In the genomic region with DNA sequence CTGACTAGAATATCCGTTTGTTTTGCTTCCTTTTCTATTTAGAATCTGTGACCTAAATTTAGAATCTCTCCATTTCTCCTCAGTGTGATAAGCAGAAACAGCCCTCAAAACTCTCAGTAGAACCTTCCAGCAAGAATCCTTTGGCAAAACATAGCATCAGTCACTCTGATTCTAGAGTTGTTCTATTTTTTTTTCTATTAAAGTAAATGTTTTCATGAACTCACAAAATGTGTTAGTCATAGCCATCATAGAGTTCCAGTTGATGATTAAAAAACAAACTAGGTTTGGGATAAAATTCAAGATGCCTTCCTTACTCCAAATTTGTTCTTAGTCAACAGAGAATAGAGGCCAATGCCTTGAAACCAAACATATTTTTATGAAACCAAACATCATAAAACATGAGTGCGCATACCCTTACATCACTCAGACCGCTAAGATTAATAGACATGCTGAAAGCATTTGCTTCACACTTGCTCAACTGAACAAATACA, we compare ENCODE assay signal across 9 cellular contexts. TPM values are rescaled to one million over a fixed set of nuclear protein-coding genes. Genes with fewer than 3 reads are reported as not detected.
A peak's percentile ranks its signal among the peaks of the same experiment; 100 is the strongest.
DNase-seq lines count a peak whose midpoint lies in the region; TF ChIP-seq lines count a peak whose summit lies in the region.
"Had no signal": no experiment of that assay in that cellular context is flagged by ENCODE, and none has a peak within 500 bp of the region (broad histone marks: within the 10 kb centered on the region; RNA-seq: fewer than 3 reads in every experiment).

No MANE protein-coding gene starts in this region.

- H2BK12ac ChIP-seq in H9 (ENCODE audit: insufficient read length, low read depth, low read length), result no peak overlapping the region

- H3K4ac ChIP-seq in H9 (ENCODE audit: low read depth, low read length), result no peak overlapping the region

- H2BK15ac ChIP-seq in H9 (ENCODE audit: low read depth, low read length), result no peak overlapping the region

- H3K4me3 Mint-ChIP-seq in HFFc6, result peak overlapping the region; percentile 13; the same call in 1 of the 2 replicates
- no peak overlapping the region for H3K4me3 Mint-ChIP-seq in H9
- H3K4me3 Mint-ChIP-seq: T-helper 1 cell treated with Interleukin-12 subunit alpha and Interleukin-12 subunit beta and Interleukin-4 antibody, amounts not matched to agents 30 μg/mL and 1 μg/mL, for 36 hours had no signal

- no peak overlapping the region for H3K23ac ChIP-seq in H9 (ENCODE audit: insufficient read length, low read depth, low read length)

- H3K9ac ChIP-seq in H9 (ENCODE audit: extremely low read depth, insufficient read length, low read length), result no peak overlapping the region

- no peak overlapping the region for H3T11ph ChIP-seq in H9 (ENCODE audit: low read length)

- H3K27ac ChIP-seq in stomach, result peak overlapping the region in 3 of 5 donors; percentile 52 to 72 (median 71)
- no peak overlapping the region for H3K27ac ChIP-seq in H9 (ENCODE audit: insufficient read length, low read depth, low read length)
- H3K27ac ChIP-seq in substantia nigra (ENCODE audit: low read depth, low read length, poor library complexity, severe bottlenecking), result no peak overlapping the region

- no peak overlapping the region for H2BK120ac ChIP-seq in H9 (ENCODE audit: low read depth, low read length, poor library complexity, severe bottlenecking)

- H3K36me3 Mint-ChIP-seq in HFFc6 (ENCODE audit: low read depth) (no peaks in the 10 kb centered on the region; the same call in 1 of the 2 replicates), H9 (ENCODE audit: insufficient read depth in 1 of 3, low read depth in 3 of 3) (no peaks in the 10 kb centered on the region)

- no peaks in the 10 kb centered on the region for H3K36me3 ChIP-seq in stomach

- H3K56ac ChIP-seq in H9 (ENCODE audit: insufficient read length, low read depth, low read length), result no peak overlapping the region

- intact Hi-C loops in stomach (cut with DNase I; ENCODE audit: low total_unique reads) (no loop called here), lower leg skin (cut with DNase I; ENCODE audit: low total_unique reads) (no loop called here)

- no peak overlapping the region for H3K4me3 ChIP-seq in stomach
- H3K4me3 ChIP-seq in lower leg skin (ENCODE audit: low read depth, poor library complexity, severe bottlenecking), result no peak overlapping the region

- H3K18ac ChIP-seq in H9 (ENCODE audit: insufficient read length, low read depth, low read length), result no peak overlapping the region

- no peak overlapping the region for H4K5ac ChIP-seq in H9 (ENCODE audit: insufficient read length, low read depth, low read length)

- no peak overlapping the region for H2AFZ ChIP-seq in H9 (ENCODE audit: low read length)

- H3K9me3 Mint-ChIP-seq in HFFc6 (no peaks in the 10 kb centered on the region), H9 (no peaks in the 10 kb centered on the region)
- H3K9me3 Mint-ChIP-seq: T-helper 1 cell treated with Interleukin-12 subunit alpha and Interleukin-12 subunit beta and Interleukin-4 antibody, amounts not matched to agents 30 μg/mL and 1 μg/mL, for 36 hours had no signal

- no peaks in the 10 kb centered on the region for H4K20me1 ChIP-seq in H9 (ENCODE audit: control insufficient read depth, insufficient read depth, insufficient read length)

- H3K14ac ChIP-seq in H9 (ENCODE audit: insufficient read depth, low read length), result no peak overlapping the region

- H3K27ac Mint-ChIP-seq in HFFc6 (no peak overlapping the region), H9 (no peak overlapping the region)
- H3K27ac Mint-ChIP-seq: T-helper 1 cell treated with Interleukin-12 subunit alpha and Interleukin-12 subunit beta and Interleukin-4 antibody, amounts not matched to agents 30 μg/mL and 1 μg/mL, for 36 hours had no signal

- WGBS in stomach, 5 donors, result 52 to 71% (median 61%) methylated on average over 3 of the region's 3 CpGs
- no CpG with 5 or more reads among the region's 3 CpGs for WGBS in H9 (ENCODE audit: extremely low coverage, insufficient read length, low lambda C conversion rate)
- WGBS in lower leg skin, 2 donors, result 38 to 47% methylated on average over 3 of the region's 3 CpGs

- no peaks in the 10 kb centered on the region; the same call in none of the 2 replicates for H3K27me3 Mint-ChIP-seq in HFFc6 (ENCODE audit: insufficient read depth)
- H3K27me3 Mint-ChIP-seq in H9 (ENCODE audit: low read depth), result peaks cover 2% of the 10 kb centered on the region

- no peak overlapping the region for H2AK5ac ChIP-seq in H9 (ENCODE audit: insufficient read length, low read length)

- H4K91ac ChIP-seq in H9 (ENCODE audit: insufficient read length, low read depth, low read length), result no peak overlapping the region

- no peak for TF ChIP-seq EP300 in stomach (IDR thresholded peaks at IDR 0.05)

- TF ChIP-seq POLR2A in stomach (IDR thresholded peaks at IDR 0.05) (no peak), lower leg skin (IDR thresholded peaks at IDR 0.05) (no peak)

- H3K4me1 ChIP-seq in stomach (peaks cover 0 to 73% (median 34%) of the 10 kb centered on the region in 4 donors), H9 (ENCODE audit: insufficient read depth, low read length) (no peaks in the 10 kb centered on the region)

- TF ChIP-seq CTCF in HFFc6 (IDR thresholded peaks at IDR 0.05) (no peak), stomach (IDR thresholded peaks at IDR 0.05) (no peak), H9 (conservative IDR thresholded peaks at IDR 0.05) (no peak), lower leg skin (IDR thresholded peaks at IDR 0.05) (no peak)

- H3K27me3 ChIP-seq in stomach (no peaks in the 10 kb centered on the region), H9 (ENCODE audit: insufficient read depth, low read length) (no peaks in the 10 kb centered on the region)

- DNase-seq in HFFc6 (no peak), astrocyte of the hippocampus (ENCODE audit: low read depth, low spot score) (peak; percentile 39), iris pigment epithelial cell (ENCODE audit: low read depth) (peak; percentile 33), stomach (no peak), H9 (no peak), substantia nigra (lab: John Stamatoyannopoulos, UW) (no peak), lower leg skin (ENCODE audit: low spot score in 2 of 2) (no peak)
- no peak for DNase-seq in activated CD8-positive, alpha-beta memory T cell treated with anti-CD3 and anti-CD28 coated beads for 24 hours

- no peaks in the 10 kb centered on the region for H3K23me2 ChIP-seq in H9 (ENCODE audit: insufficient read length, low read depth, low read length, poor library complexity, severe bottlenecking)

- no peak overlapping the region for H3K4me2 ChIP-seq in H9 (ENCODE audit: insufficient read depth, insufficient read length, low read length)

- no peaks in the 10 kb centered on the region for H3K79me1 ChIP-seq in H9 (ENCODE audit: insufficient read depth, low read depth, low read length, poor library complexity, severe bottlenecking)

- H4K8ac ChIP-seq in H9 (replicated peaks; ENCODE audit: insufficient read length, low read depth, low read length), result no peak overlapping the region

- H3K9me3 ChIP-seq in stomach (no peaks in the 10 kb centered on the region), H9 (ENCODE audit: control insufficient read depth, low read depth, low read length) (no peaks in the 10 kb centered on the region)

- H2BK5ac ChIP-seq in H9 (ENCODE audit: insufficient read length, low read length), result no peak overlapping the region

- H3K79me2 ChIP-seq in H9 (ENCODE audit: insufficient read depth, low read length), result no peaks in the 10 kb centered on the region

- no peak overlapping the region for H2BK20ac ChIP-seq in H9 (ENCODE audit: low read depth, low read length, poor library complexity, severe bottlenecking)

- H3K4me1 Mint-ChIP-seq in HFFc6 (ENCODE audit: low read depth) (peaks cover 22% of the 10 kb centered on the region), H9 (peaks cover 0 to 5% of the 10 kb centered on the region in 2 experiments; a peak in 2 of 4 replicates)

RNA-seq across cellular contexts. Expression of a gene that starts 13.2 kb away (rescaled TPM):
- total RNA-seq in HFFc6 (2021; fragmentation: NEBNext Ultra II Directional; extraction: Animal tissue kit (Norgen Biotek cat#: 25700)), result under 1 TPM in 1 of 6 experiments, not detected in 5; 0.15 TPM
- 10 to 100 TPM in 2 of 5 donors, 1 to 10 TPM in 2, under 1 TPM in 1; 0.87 to 73.2 (median 6.2) TPM for total RNA-seq in stomach
- 1 to 10 TPM in 2 of 3 donors, under 1 TPM in 1; 0.68 to 2.1 (median 1.4) TPM for polyA plus RNA-seq in stomach
- total RNA-seq in H9 (2021), result not detected in 2 replicates
- 1 to 10 TPM in 2 of 4 donors, under 1 TPM in 2; 0.80 to 9.2 (median 3.6) TPM for total RNA-seq in lower leg skin

RNA-seq across cellular contexts. Expression of a gene that starts 55.0 kb away (rescaled TPM):
- total RNA-seq in HFFc6 (2021; fragmentation: NEBNext Ultra II Directional; extraction: Animal tissue kit (Norgen Biotek cat#: 25700)), result 10 to 100 TPM; 19.1 to 26.5 (median 21.8) TPM
- total RNA-seq in stomach (10 to 100 TPM; 12.5 to 32.7 (median 16.5) TPM), H9 (2021) (10.4 and 13.5 TPM in 2 replicates), lower leg skin (1 to 10 TPM; 2.1 to 6.3 (median 3.3) TPM)
- polyA plus RNA-seq in stomach, result 10 to 100 TPM in 2 of 3 donors, 1 to 10 TPM in 1; 5.7 to 12.7 (median 11.4) TPM

Comparison
In these comparisons a context has a peak if more than half of its experiments do, and no peak if none do; other contexts are left out.
1. DNase-seq: peak in astrocyte of the hippocampus (single experiment) and iris pigment epithelial cell (single experiment); none in HFFc6 (single experiment), stomach (single experiment), activated CD8-positive, alpha-beta memory T cell treated with anti-CD3 and anti-CD28 coated beads for 24 hours (single experiment), H9 (single experiment), substantia nigra (0 of 49) and lower leg skin (0 of 2).
2. H3K27ac ChIP-seq: peak in stomach (3 of 5); none in H9 (single experiment) and substantia nigra (single experiment).